In genomic region chr1:184419734-184420161, GRCh38 we compare ENCODE assay signal across 15 cellular contexts. TPM values are rescaled to one million over a fixed set of nuclear protein-coding genes. Genes with fewer than 3 reads are reported as not detected.
A peak's percentile ranks its signal among the peaks of the same experiment; 100 is the strongest.
DNase-seq lines count a peak whose midpoint lies in the region; ATAC-seq and TF ChIP-seq lines count a peak whose summit lies in the region.
"Had no signal": no experiment of that assay in that cellular context is flagged by ENCODE, and none has a peak within 500 bp of the region (broad histone marks: within the 10 kb centered on the region; RNA-seq: fewer than 3 reads in every experiment).

No MANE protein-coding gene starts in this region.

- H3K27ac ChIP-seq in fibroblast of lung (ENCODE audit: insufficient read depth, low read length) (peak overlapping the region; percentile 38), trophoblast cell (ENCODE audit: low read depth, low read length) (peak overlapping the region; percentile 9), sigmoid colon (no peak overlapping the region)

- H2AFZ ChIP-seq in fibroblast of lung (ENCODE audit: low read length) = no peak overlapping the region
- peak overlapping the region; percentile 50 for H2AFZ ChIP-seq in trophoblast cell (ENCODE audit: insufficient read depth, low read length, poor library complexity)

- no peak overlapping the region for H4K12ac ChIP-seq in trophoblast cell (ENCODE audit: low read depth, low read length)

- no peaks in the 10 kb centered on the region for H3K36me3 ChIP-seq in fibroblast of lung (ENCODE audit: control insufficient read depth, insufficient read depth, low read length)
- H3K36me3 ChIP-seq in trophoblast cell (ENCODE audit: control insufficient read depth in 1 of 2, insufficient read depth in 2 of 2, low read length in 2 of 2) = no peaks in the 10 kb centered on the region
- H3K36me3 ChIP-seq in sigmoid colon = no peaks in the 10 kb centered on the region
- H3K36me3 ChIP-seq: prostate gland had no signal

- H3K9ac ChIP-seq in fibroblast of lung (ENCODE audit: insufficient read depth, low read length) (no peak overlapping the region), trophoblast cell (ENCODE audit: low read length) (no peak overlapping the region)

- H4K91ac ChIP-seq in trophoblast cell (ENCODE audit: low read depth, low read length) = peak overlapping the region; percentile 20

- H3K4me1 ChIP-seq in fibroblast of lung (ENCODE audit: control insufficient read depth, extremely low read depth, insufficient read depth, low read length) (peaks cover 4% of the 10 kb centered on the region), trophoblast cell (ENCODE audit: control insufficient read depth in 1 of 2, insufficient read depth in 2 of 2, low read length in 2 of 2) (peaks cover 4 to 6% of the 10 kb centered on the region in 2 experiments), sigmoid colon (peaks cover 0 to 35% (median 21%) of the 10 kb centered on the region in 4 donors)

- TF ChIP-seq POLR2A in sigmoid colon (IDR thresholded peaks at IDR 0.05) = no peak

- H2BK5ac ChIP-seq in trophoblast cell (ENCODE audit: low read depth, low read length, poor library complexity) = no peak overlapping the region

- H4K20me1 ChIP-seq in fibroblast of lung (ENCODE audit: control insufficient read depth, extremely low read depth, insufficient read depth, low read length) = no peaks in the 10 kb centered on the region

- H3K79me2 ChIP-seq in fibroblast of lung (ENCODE audit: control insufficient read depth, insufficient read depth, low read length) (peaks cover 23% of the 10 kb centered on the region), trophoblast cell (ENCODE audit: control insufficient read depth, insufficient read depth, low read length, poor library complexity) (peaks cover 10% of the 10 kb centered on the region)

- DNase-seq in Daoy (ENCODE audit: low read depth) (peak; percentile 45), MV-4-11 (lab: John Stamatoyannopoulos, UW) (peak; percentile 11), fibroblast of lung (ENCODE audit: low read depth in 2 of 2) (peak in 1 of 2 donors; percentile 32), trophoblast cell (peak; percentile 23 to 54), sigmoid colon (no peak), SHP77 (lab: John Stamatoyannopoulos, UW) (no peak), posterior cingulate gyrus (no peak)
- DNase-seq in activated naive CD4-positive, alpha-beta T cell treated with anti-CD3 and anti-CD28 coated beads, Interleukin-2, amount 50 U/mL, for 72 hours (ENCODE audit: low spot score in 2 of 2) = no peak
- DNase-seq: activated CD4-positive, alpha-beta T cell treated with anti-CD3 and anti-CD28 coated beads for 1 hour; amygdala; effector CD4-positive, alpha-beta T cell; MM.1S; stimulated activated CD4-positive, alpha-beta T cell treated with anti-CD3 and anti-CD28 coated beads, Interleukin-4, amount 100 ng/mL, for 24 hours; stimulated activated naive CD4-positive, alpha-beta T cell had no signal

- H3K23ac ChIP-seq in trophoblast cell (ENCODE audit: low read length) = no peak overlapping the region

- H3K4me2 ChIP-seq in fibroblast of lung (ENCODE audit: extremely low read depth, insufficient read depth, low read length) (no peak overlapping the region), trophoblast cell (ENCODE audit: low read length) (no peak overlapping the region)

- no peak overlapping the region for H3K27ac Mint-ChIP-seq in activated naive CD4-positive, alpha-beta T cell treated with anti-CD3 and anti-CD28 coated beads, Interleukin-2, amount 50 U/mL, for 72 hours

- H3K36me3 Mint-ChIP-seq in activated naive CD4-positive, alpha-beta T cell treated with anti-CD3 and anti-CD28 coated beads, Interleukin-2, amount 50 U/mL, for 72 hours = no peaks in the 10 kb centered on the region

- H3K18ac ChIP-seq in trophoblast cell (ENCODE audit: low read length) = peak overlapping the region; percentile 76

- TF ChIP-seq EP300 in sigmoid colon (IDR thresholded peaks at IDR 0.05) = no peak

- H3K9me3 Mint-ChIP-seq in activated naive CD4-positive, alpha-beta T cell treated with anti-CD3 and anti-CD28 coated beads, Interleukin-2, amount 50 U/mL, for 72 hours = no peaks in the 10 kb centered on the region

- no peak overlapping the region for H3K4ac ChIP-seq in trophoblast cell (ENCODE audit: low read depth, low read length)

- WGBS in trophoblast cell (ENCODE audit: extremely low coverage, insufficient coverage, insufficient read length) = no CpG with 5 or more reads among the region's 3 CpGs
- 52 to 73% methylated on average over 3 of the region's 3 CpGs for WGBS in sigmoid colon, 2 donors

- H2BK12ac ChIP-seq in trophoblast cell (ENCODE audit: low read length) = no peak overlapping the region

- peaks cover 5% of the 10 kb centered on the region for H3K79me1 ChIP-seq in trophoblast cell (ENCODE audit: low read length)

- no peak overlapping the region for H3K14ac ChIP-seq in trophoblast cell (ENCODE audit: low read length)

- no peak overlapping the region for H2BK120ac ChIP-seq in trophoblast cell (ENCODE audit: insufficient read depth, low read length, poor library complexity)

- no peak overlapping the region for H2AK5ac ChIP-seq in trophoblast cell (ENCODE audit: low read length)

- H4K8ac ChIP-seq in trophoblast cell (ENCODE audit: low read depth, low read length) = peak overlapping the region; percentile 6

- H3K9me3 ChIP-seq in fibroblast of lung (ENCODE audit: control insufficient read depth, insufficient read depth, low read depth, low read length) (no peaks in the 10 kb centered on the region), trophoblast cell (ENCODE audit: insufficient read depth, low read depth, low read length) (no peaks in the 10 kb centered on the region), sigmoid colon (no peaks in the 10 kb centered on the region)
- H3K9me3 ChIP-seq: prostate gland had no signal

- intact Hi-C loops in sigmoid colon (cut with DNase I) = no loop called here
- intact Hi-C loops in posterior cingulate gyrus (cut with DNase I) = no loop called here

- no peak for ATAC-seq in activated naive CD4-positive, alpha-beta T cell treated with anti-CD3 and anti-CD28 coated beads, Interleukin-2, amount 50 U/mL, for 72 hours

- no peaks in the 10 kb centered on the region for H3K27me3 ChIP-seq in fibroblast of lung (ENCODE audit: control insufficient read depth, insufficient read depth, low read length)
- no peaks in the 10 kb centered on the region for H3K27me3 ChIP-seq in trophoblast cell (ENCODE audit: insufficient read depth, low read length)
- H3K27me3 ChIP-seq in sigmoid colon = no peaks in the 10 kb centered on the region

- TF ChIP-seq CTCF in fibroblast of lung (conservative IDR thresholded peaks at IDR 0.05 in 1 of 2, IDR thresholded peaks at IDR 0.05 in 1 of 2; ENCODE audit: low read depth in 1 of 2, low read length in 2 of 2) = no peak
- no peak for TF ChIP-seq CTCF in sigmoid colon (IDR thresholded peaks at IDR 0.05)

- H3K4me3 ChIP-seq in fibroblast of lung (replicated peaks in 1 of 4; ENCODE audit: control extremely low read depth in 1 of 4, insufficient read depth in 1 of 4, low read depth in 3 of 4, low read length in 4 of 4) = no peak overlapping the region
- no peak overlapping the region for H3K4me3 ChIP-seq in trophoblast cell (ENCODE audit: low read depth, low read length)
- no peak overlapping the region for H3K4me3 ChIP-seq in sigmoid colon
- H3K4me3 ChIP-seq: prostate gland had no signal

RNA-seq across cellular contexts. Expression of gene C1orf21, which starts 32.9 kb away (rescaled TPM):
- 5.5 and 17.8 TPM in 2 replicates for total RNA-seq in Daoy (2014; rRNA removed; shearing (Covaris generic))
- 42.4 and 53.0 TPM in 2 replicates for total RNA-seq in fibroblast of lung
- 57.3 and 95.4 TPM in 2 replicates for polyA plus RNA-seq in fibroblast of lung
- polyA plus RNA-seq in fibroblast of lung (2012) = 46.9 and 95.4 TPM in 2 replicates
- 2.1 and 7.7 TPM in 2 replicates for polyA minus RNA-seq in fibroblast of lung (ENCODE audit: low replicate concordance)
- 141 and 144 TPM in 2 replicates for polyA plus RNA-seq in trophoblast cell (2013)
- total RNA-seq in sigmoid colon = 10 to 100 TPM; 56.2 to 80.3 (median 79.2) TPM
- 100 to 1,000 TPM in 1 of 3 donors, 10 to 100 TPM in 2; 39.5 to 109 (median 90.6) TPM for polyA plus RNA-seq in sigmoid colon
- 1 to 10 TPM; 2.2 to 2.3 TPM for total RNA-seq in activated naive CD4-positive, alpha-beta T cell treated with anti-CD3 and anti-CD28 coated beads, Interleukin-2, amount 50 U/mL, for 72 hours

Comparison
In these comparisons a context has a peak if more than half of its experiments do, and no peak if none do; other contexts are left out.
1. DNase-seq: peak in Daoy (single experiment), MV-4-11 (single experiment) and trophoblast cell (2 of 2); none in sigmoid colon (single experiment), SHP77 (0 of 2), activated naive CD4-positive, alpha-beta T cell treated with anti-CD3 and anti-CD28 coated beads, Interleukin-2, amount 50 U/mL, for 72 hours (0 of 2) and posterior cingulate gyrus (0 of 10).
2. H3K27ac ChIP-seq: peak in fibroblast of lung (single experiment) and trophoblast cell (single experiment); none in sigmoid colon (0 of 4).